ENCODE assay signal across 10 cellular contexts in the genomic region with DNA sequence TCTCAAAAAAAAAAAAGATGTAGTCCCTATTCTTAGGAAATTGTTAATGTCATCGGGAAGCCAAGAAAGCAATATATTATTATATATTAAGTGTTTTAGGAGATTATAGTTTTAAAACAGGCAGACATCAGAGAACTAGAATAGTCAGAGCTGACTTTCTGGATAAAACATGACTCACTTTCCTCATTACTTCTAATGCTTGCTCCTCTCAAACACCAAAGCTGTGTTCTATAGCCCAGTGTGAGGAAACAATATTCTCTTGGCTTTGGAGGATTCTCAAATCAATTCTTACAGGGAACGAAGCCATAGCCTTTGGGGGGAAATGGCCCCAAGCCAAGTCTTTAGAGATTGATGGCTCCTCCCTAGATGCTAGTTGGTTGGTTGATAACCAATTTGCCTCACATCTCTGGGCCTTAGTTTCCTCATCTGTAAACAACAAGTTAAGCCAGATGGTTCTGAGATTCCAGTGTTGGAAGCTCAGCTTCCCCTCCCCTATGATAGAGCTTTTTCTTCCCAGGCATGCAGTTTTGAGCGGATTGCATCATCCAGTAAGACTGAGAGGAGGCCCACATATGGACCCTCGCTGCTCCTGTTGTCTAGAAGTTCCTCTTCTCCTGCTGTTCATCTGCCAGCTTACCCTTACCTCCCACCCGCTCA. TPM values are rescaled to one million over a fixed set of nuclear protein-coding genes. Genes with fewer than 3 reads are reported as not detected.
DNase-seq lines count a peak whose midpoint lies in the region; ATAC-seq and TF ChIP-seq lines count a peak whose summit lies in the region.
"Had no signal": no experiment of that assay in that cellular context is flagged by ENCODE, and none has a peak within 500 bp of the region (broad histone marks: within the 10 kb centered on the region; RNA-seq: fewer than 3 reads in every experiment).

No MANE protein-coding gene starts in this region.

- peaks cover 95% of the 10 kb centered on the region for H3K79me2 ChIP-seq in OCI-LY3 (ENCODE audit: low read length)
- H3K79me2 ChIP-seq in trophoblast cell (ENCODE audit: control insufficient read depth, insufficient read depth, low read length, poor library complexity) = peaks cover 3% of the 10 kb centered on the region

- no peak overlapping the region for H3K23ac ChIP-seq in trophoblast cell (ENCODE audit: low read length)

- no CpG with 5 or more reads among the region's 5 CpGs for WGBS in trophoblast cell (ENCODE audit: extremely low coverage, insufficient coverage, insufficient read length)

- ATAC-seq in esophagus mucosa = peak; percentile 50
- no peak for ATAC-seq in GM21576 (IDR thresholded peaks at IDR 0.05; ENCODE audit: unreplicated experiment)

- H2BK12ac ChIP-seq in trophoblast cell (ENCODE audit: low read length) = no peak overlapping the region

- peaks cover 3% of the 10 kb centered on the region; the same call in 1 of the 2 replicates for H3K9me3 ChIP-seq in OCI-LY3 (ENCODE audit: insufficient read depth, low read length)
- H3K9me3 ChIP-seq in trophoblast cell (ENCODE audit: insufficient read depth, low read depth, low read length) = no peaks in the 10 kb centered on the region

- no peak overlapping the region for H4K91ac ChIP-seq in trophoblast cell (ENCODE audit: low read depth, low read length)

- no peak overlapping the region for H3K4me2 ChIP-seq in OCI-LY3 (ENCODE audit: low read length)
- H3K4me2 ChIP-seq in trophoblast cell (ENCODE audit: low read length) = no peak overlapping the region

- no peak overlapping the region for H3K9ac ChIP-seq in OCI-LY3 (ENCODE audit: low read length)
- H3K9ac ChIP-seq in trophoblast cell (ENCODE audit: low read length) = no peak overlapping the region

- no peak for TF ChIP-seq CTCF in OCI-LY3 (IDR thresholded peaks at IDR 0.05; ENCODE audit: low read depth, low read length)

- DNase-seq in EL (peak; percentile 69), trophoblast cell (peak in 1 of 2 donors; percentile 21), COLO668 (lab: John Stamatoyannopoulos, UW; ENCODE audit: unreplicated experiment) (no peak), COR-L47 (lab: John Stamatoyannopoulos, UW) (no peak), HuH-7 (ENCODE audit: low spot score) (no peak)
- DNase-seq: stimulated activated CD4-positive, alpha-beta T cell treated with anti-CD3 and anti-CD28 coated beads, Interleukin-4, amount 100 ng/mL, for 4 hours had no signal

- H3K4me3 ChIP-seq in OCI-LY3 (ENCODE audit: low read length) = no peak overlapping the region
- H3K4me3 ChIP-seq in trophoblast cell (ENCODE audit: low read depth, low read length) = no peak overlapping the region
- H3K4me3 ChIP-seq: cardiac muscle cell had no signal

- H3K14ac ChIP-seq in trophoblast cell (ENCODE audit: low read length) = no peak overlapping the region

- no peak overlapping the region for H3K4ac ChIP-seq in trophoblast cell (ENCODE audit: low read depth, low read length)

- H3K4me1 ChIP-seq in OCI-LY3 (ENCODE audit: low read length) (peaks cover 29% of the 10 kb centered on the region), trophoblast cell (ENCODE audit: control insufficient read depth in 1 of 2, insufficient read depth in 2 of 2, low read length in 2 of 2) (peaks cover 0 to 2% of the 10 kb centered on the region in 2 experiments)

- H4K8ac ChIP-seq in trophoblast cell (ENCODE audit: low read depth, low read length) = no peak overlapping the region

- peaks cover 51% of the 10 kb centered on the region for H3K36me3 ChIP-seq in OCI-LY3 (replicated peaks; ENCODE audit: low read depth, low read length)
- peaks cover 13 to 19% of the 10 kb centered on the region in 2 experiments for H3K36me3 ChIP-seq in trophoblast cell (ENCODE audit: control insufficient read depth in 1 of 2, insufficient read depth in 2 of 2, low read length in 2 of 2)

- H3K18ac ChIP-seq in trophoblast cell (ENCODE audit: low read length) = no peak overlapping the region

- no peaks in the 10 kb centered on the region for H3K79me1 ChIP-seq in trophoblast cell (ENCODE audit: low read length)

- no peak overlapping the region for H4K12ac ChIP-seq in trophoblast cell (ENCODE audit: low read depth, low read length)

- no peak overlapping the region for H2BK5ac ChIP-seq in trophoblast cell (ENCODE audit: low read depth, low read length, poor library complexity)

- H3K27ac ChIP-seq in OCI-LY3 (ENCODE audit: low read length) (peak overlapping the region; percentile 13; the same call in 1 of the 2 replicates), trophoblast cell (ENCODE audit: low read depth, low read length) (peak overlapping the region; percentile 52)
- H3K27ac ChIP-seq: cardiac muscle cell had no signal

- H3K27me3 ChIP-seq in OCI-LY3 (ENCODE audit: low read depth, low read length) (no peaks in the 10 kb centered on the region), trophoblast cell (ENCODE audit: insufficient read depth, low read length) (no peaks in the 10 kb centered on the region)
- H3K27me3 ChIP-seq: cardiac muscle cell had no signal

- 0 out of 2 replicates have a peak, but pooled peaks cover 5% of the 10 kb centered on the region for H4K20me1 ChIP-seq in OCI-LY3 (ENCODE audit: insufficient read depth, low read length)

- no peak overlapping the region for H2AK5ac ChIP-seq in trophoblast cell (ENCODE audit: low read length)

- H2AFZ ChIP-seq in OCI-LY3 (ENCODE audit: low read depth, low read length) (no peak overlapping the region), trophoblast cell (ENCODE audit: insufficient read depth, low read length, poor library complexity) (no peak overlapping the region)

- no peak overlapping the region for H2BK120ac ChIP-seq in trophoblast cell (ENCODE audit: insufficient read depth, low read length, poor library complexity)

RNA-seq across cellular contexts. Expression of a gene that starts 12.4 kb away (rescaled TPM):
- 63.0 TPM for total RNA-seq in esophagus mucosa
- 114 and 115 TPM in 2 replicates for polyA plus RNA-seq in trophoblast cell (2013)

RNA-seq across cellular contexts. Expression of a gene that starts 22.1 kb away (rescaled TPM):
- total RNA-seq in esophagus mucosa = 19.5 TPM
- 34.4 and 36.2 TPM in 2 replicates for polyA plus RNA-seq in trophoblast cell (2013)

RNA-seq across cellular contexts. Expression of a gene that starts 58.8 kb away (rescaled TPM):
- total RNA-seq in esophagus mucosa = 34.2 TPM
- 53.9 and 61.0 TPM in 2 replicates for polyA plus RNA-seq in trophoblast cell (2013)
